Comparison of ENCODE assay signal across 20 cellular contexts in genomic region chr7:142519790-142520078, GRCh38.
A peak's percentile ranks its signal among the peaks of the same experiment; 100 is the strongest.
DNase-seq lines count a peak whose midpoint lies in the region; ATAC-seq and TF ChIP-seq lines count a peak whose summit lies in the region.
"Had no signal": no experiment of that assay in that cellular context is flagged by ENCODE, and none has a peak within 500 bp of the region (broad histone marks: within the 10 kb centered on the region; RNA-seq: fewer than 3 reads in every experiment).

No MANE protein-coding gene starts in this region.

- H3K4me1 Mint-ChIP-seq in T-helper 2 cell treated with Interferon-gamma antibody and Interleukin-4, amounts not matched to agents 5 μg/mL and 100 μg/mL, for 36 hours (ENCODE audit: low read depth) = peaks cover 17% of the 10 kb centered on the region
- H3K4me1 Mint-ChIP-seq in CD8-positive, alpha-beta memory T cell = peaks cover 7 to 17% (median 15%) of the 10 kb centered on the region in 3 donors
- peaks cover 4% of the 10 kb centered on the region for H3K4me1 Mint-ChIP-seq in activated T-helper 17 cell treated with anti-CD3 and anti-CD28 coated beads, Interleukin-2, amount 50 U/mL, for 72 hours

- H3K4me3 ChIP-seq in CD8-positive, alpha-beta memory T cell (ENCODE audit: low read length) = no peak overlapping the region
- no peak overlapping the region for H3K4me3 ChIP-seq in mucosa of descending colon
- H3K4me3 ChIP-seq: spleen, upper lobe of right lung had no signal

- DNase-seq in T-helper 2 cell treated with Interferon-gamma antibody and Interleukin-4, amounts not matched to agents 5 μg/mL and 100 μg/mL, for 36 hours (ENCODE audit: low spot score) = no peak
- DNase-seq in T-helper 2 cell (no peak), mucosa of descending colon (no peak), cerebellar cortex (ENCODE audit: low spot score) (no peak)
- DNase-seq in CD8-positive, alpha-beta memory T cell = no peak
- DNase-seq: activated CD4-positive, alpha-beta T cell treated with anti-CD3 and anti-CD28 coated beads, Interleukin-2, amount 50 U/mL, for 4 hours; activated T-cell treated with anti-CD3 and anti-CD28 coated beads, Interleukin-2, amount 50 U/mL, for 1 hour; Caco-2; dermis blood vessel endothelial cell; KBM-7; NCI-H1694 treated with DMSO at 0.1 percent for 48 hours; NCI-H748 treated with DMSO at 0.1 percent for 48 hours; PC-3; SHP77; spleen; stimulated activated CD4-positive, alpha-beta T cell treated with anti-CD3 and anti-CD28 coated beads, Interleukin-4, amount 100 ng/mL, for 24 hours; upper lobe of right lung had no signal

- no peaks in the 10 kb centered on the region for H3K9me3 ChIP-seq in CD8-positive, alpha-beta memory T cell (ENCODE audit: low read length)
- H3K9me3 ChIP-seq in mucosa of descending colon = no peaks in the 10 kb centered on the region
- H3K9me3 ChIP-seq: Caco-2, spleen, upper lobe of right lung had no signal

- no peak overlapping the region for H3K4me3 Mint-ChIP-seq in T-helper 2 cell treated with Interferon-gamma antibody and Interleukin-4, amounts not matched to agents 5 μg/mL and 100 μg/mL, for 36 hours
- peak overlapping the region in 3 of 7 donors; percentile 14 to 80 (median 20) for H3K4me3 Mint-ChIP-seq in CD8-positive, alpha-beta memory T cell
- H3K4me3 Mint-ChIP-seq in activated T-helper 17 cell treated with anti-CD3 and anti-CD28 coated beads, Interleukin-2, amount 50 U/mL, for 72 hours = peak overlapping the region; percentile 43

- ATAC-seq in activated T-helper 17 cell treated with anti-CD3 and anti-CD28 coated beads, Interleukin-2, amount 50 U/mL, for 72 hours (replicated peaks) = no peak
- ATAC-seq in mucosa of descending colon (peak; percentile 1), GM19324 (IDR thresholded peaks at IDR 0.05; ENCODE audit: low FRiP score, unreplicated experiment) (no peak), GM19452 (IDR thresholded peaks at IDR 0.05; ENCODE audit: unreplicated experiment) (no peak)
- ATAC-seq: upper lobe of right lung had no signal

- H3K27me3 ChIP-seq in CD8-positive, alpha-beta memory T cell (ENCODE audit: insufficient read depth, low read length, poor library complexity, severe bottlenecking) = no peaks in the 10 kb centered on the region
- H3K27me3 ChIP-seq: spleen, upper lobe of right lung had no signal

- CTCF ChIA-PET in CD8-positive, alpha-beta memory T cell (lab: Charles Lee) = no interaction called here

- intact Hi-C loops in mucosa of descending colon (cut with DNase I, micrococcal nuclease) = no loop called here

- no peak for TF ChIP-seq CTCF in mucosa of descending colon (IDR thresholded peaks at IDR 0.05)

- POLR2A ChIA-PET in CD8-positive, alpha-beta memory T cell (lab: Charles Lee) = no interaction called here

- H3K36me3 ChIP-seq in CD8-positive, alpha-beta memory T cell (ENCODE audit: insufficient read depth, low read length) = no peaks in the 10 kb centered on the region
- no peaks in the 10 kb centered on the region for H3K36me3 ChIP-seq in mucosa of descending colon (ENCODE audit: low read depth)
- H3K36me3 ChIP-seq: spleen, upper lobe of right lung had no signal

- no peaks in the 10 kb centered on the region for H3K9me3 Mint-ChIP-seq in T-helper 2 cell treated with Interferon-gamma antibody and Interleukin-4, amounts not matched to agents 5 μg/mL and 100 μg/mL, for 36 hours
- H3K9me3 Mint-ChIP-seq in CD8-positive, alpha-beta memory T cell = no peaks in the 10 kb centered on the region
- H3K9me3 Mint-ChIP-seq in activated T-helper 17 cell treated with anti-CD3 and anti-CD28 coated beads, Interleukin-2, amount 50 U/mL, for 72 hours = no peaks in the 10 kb centered on the region

- no peaks in the 10 kb centered on the region for H3K36me3 Mint-ChIP-seq in T-helper 2 cell treated with Interferon-gamma antibody and Interleukin-4, amounts not matched to agents 5 μg/mL and 100 μg/mL, for 36 hours (ENCODE audit: low read depth)
- no peaks in the 10 kb centered on the region for H3K36me3 Mint-ChIP-seq in CD8-positive, alpha-beta memory T cell
- no peaks in the 10 kb centered on the region for H3K36me3 Mint-ChIP-seq in activated T-helper 17 cell treated with anti-CD3 and anti-CD28 coated beads, Interleukin-2, amount 50 U/mL, for 72 hours (ENCODE audit: low read depth)

- H3K27ac ChIP-seq in CD8-positive, alpha-beta memory T cell (ENCODE audit: low read depth, low read length) = no peak overlapping the region
- H3K27ac ChIP-seq: spleen, upper lobe of right lung had no signal

- H3K27me3 Mint-ChIP-seq in T-helper 2 cell treated with Interferon-gamma antibody and Interleukin-4, amounts not matched to agents 5 μg/mL and 100 μg/mL, for 36 hours (ENCODE audit: low read depth) = peaks cover 12% of the 10 kb centered on the region
- peaks cover 0 to 3% of the 10 kb centered on the region in 2 donors for H3K27me3 Mint-ChIP-seq in CD8-positive, alpha-beta memory T cell
- H3K27me3 Mint-ChIP-seq in activated T-helper 17 cell treated with anti-CD3 and anti-CD28 coated beads, Interleukin-2, amount 50 U/mL, for 72 hours = no peaks in the 10 kb centered on the region

- H3K27ac Mint-ChIP-seq in T-helper 2 cell treated with Interferon-gamma antibody and Interleukin-4, amounts not matched to agents 5 μg/mL and 100 μg/mL, for 36 hours = peak overlapping the region; percentile 58
- H3K27ac Mint-ChIP-seq in CD8-positive, alpha-beta memory T cell = peak overlapping the region in 6 of 8 donors; percentile 34 to 70 (median 58)
- peak overlapping the region; percentile 80 for H3K27ac Mint-ChIP-seq in activated T-helper 17 cell treated with anti-CD3 and anti-CD28 coated beads, Interleukin-2, amount 50 U/mL, for 72 hours

- peaks cover 13% of the 10 kb centered on the region for H3K4me1 ChIP-seq in CD8-positive, alpha-beta memory T cell (ENCODE audit: insufficient read depth, low read length)
- H3K4me1 ChIP-seq in mucosa of descending colon (ENCODE audit: low read depth) = peaks cover 13% of the 10 kb centered on the region
- H3K4me1 ChIP-seq: upper lobe of right lung had no signal
